19 cellular contexts compared by ENCODE assay signal in genomic region chr10:1093696-1094095, GRCh38.
"Had no signal": no experiment of that assay in that cellular context is flagged by ENCODE, and none has a peak within 500 bp of the region (broad histone marks: within the 10 kb centered on the region; RNA-seq: fewer than 3 reads in every experiment).

No MANE protein-coding gene starts in this region.

- H3K4me3 Mint-ChIP-seq: memory B cell; natural killer cell treated with Interleukin-12 subunit alpha and Interleukin-12 subunit beta and Interleukin-15 and Interleukin-18, amount 100 ng/mL, for 72 hours; neural progenitor cell; stimulated activated effector memory CD8-positive, alpha-beta T cell treated with anti-CD3 and anti-CD28 coated beads, Interleukin-12 subunit alpha, Interleukin-12 subunit beta, amount 100 ng/mL, for 72 hours had no signal

- H3K4me3 ChIP-seq: coronary artery, gastrocnemius medialis, hepatocyte, lung, neural progenitor cell, prostate gland, right atrium auricular region, sigmoid colon, suprapubic skin, transverse colon, upper lobe of right lung, vagina had no signal

- H3K4me2 ChIP-seq: hepatocyte, neural progenitor cell had no signal

- H3K4me1 ChIP-seq: gastrocnemius medialis, neural progenitor cell, prostate gland, suprapubic skin, transverse colon, upper lobe of right lung, vagina had no signal

- H2AFZ ChIP-seq: hepatocyte, neural progenitor cell had no signal

- H3K27ac Mint-ChIP-seq: memory B cell; natural killer cell treated with Interleukin-12 subunit alpha and Interleukin-12 subunit beta and Interleukin-15 and Interleukin-18, amount 100 ng/mL, for 72 hours; neural progenitor cell; stimulated activated effector memory CD8-positive, alpha-beta T cell treated with anti-CD3 and anti-CD28 coated beads, Interleukin-12 subunit alpha, Interleukin-12 subunit beta, amount 100 ng/mL, for 72 hours had no signal

- H3K9me3 Mint-ChIP-seq: memory B cell; natural killer cell treated with Interleukin-12 subunit alpha and Interleukin-12 subunit beta and Interleukin-15 and Interleukin-18, amount 100 ng/mL, for 72 hours; neural progenitor cell; stimulated activated effector memory CD8-positive, alpha-beta T cell treated with anti-CD3 and anti-CD28 coated beads, Interleukin-12 subunit alpha, Interleukin-12 subunit beta, amount 100 ng/mL, for 72 hours had no signal

- FAIRE-seq: kidney had no signal

- H3K27me3 Mint-ChIP-seq: memory B cell; natural killer cell treated with Interleukin-12 subunit alpha and Interleukin-12 subunit beta and Interleukin-15 and Interleukin-18, amount 100 ng/mL, for 72 hours had no signal

- H3K79me2 ChIP-seq: hepatocyte had no signal

- H3K9me3 ChIP-seq: gastrocnemius medialis, prostate gland, right atrium auricular region, sigmoid colon, suprapubic skin, transverse colon, upper lobe of right lung, vagina had no signal

- H3K9ac ChIP-seq: neural progenitor cell had no signal

- DNase-seq: dermis blood vessel endothelial cell; effector memory CD4-positive, alpha-beta T cell; gastrocnemius medialis; kidney; sigmoid colon; transverse colon; upper lobe of right lung had no signal

- H3K27me3 ChIP-seq: gastrocnemius medialis, hepatocyte, neural progenitor cell, right atrium auricular region, sigmoid colon, suprapubic skin, transverse colon, upper lobe of right lung, vagina had no signal

- H3K36me3 ChIP-seq: neural progenitor cell had no signal

- H3K36me3 Mint-ChIP-seq: stimulated activated effector memory CD8-positive, alpha-beta T cell treated with anti-CD3 and anti-CD28 coated beads, Interleukin-12 subunit alpha, Interleukin-12 subunit beta, amount 100 ng/mL, for 72 hours had no signal

- ATAC-seq: gastrocnemius medialis, left lobe of liver, upper lobe of right lung had no signal

- H3K27ac ChIP-seq: coronary artery, gastrocnemius medialis, hepatocyte, neural progenitor cell, prostate gland, right atrium auricular region, sigmoid colon, suprapubic skin, transverse colon, upper lobe of right lung, vagina had no signal

- H3K4me1 Mint-ChIP-seq: memory B cell; neural progenitor cell; stimulated activated effector memory CD8-positive, alpha-beta T cell treated with anti-CD3 and anti-CD28 coated beads, Interleukin-12 subunit alpha, Interleukin-12 subunit beta, amount 100 ng/mL, for 72 hours had no signal
